In genomic region chr3:36911990-36912804, GRCh38 we compare ENCODE assay signal across 9 cellular contexts. TPM values are rescaled to one million over a fixed set of nuclear protein-coding genes. Genes with fewer than 3 reads are reported as not detected.
DNase-seq lines count a peak whose midpoint lies in the region; ATAC-seq and TF ChIP-seq lines count a peak whose summit lies in the region.
"Had no signal": no experiment of that assay in that cellular context is flagged by ENCODE, and none has a peak within 500 bp of the region (broad histone marks: within the 10 kb centered on the region; RNA-seq: fewer than 3 reads in every experiment).

No MANE protein-coding gene starts in this region.

- no peaks in the 10 kb centered on the region for H3K27me3 ChIP-seq in effector memory CD4-positive, alpha-beta T cell (replicated peaks; ENCODE audit: control insufficient read depth, insufficient read depth, low read length, poor library complexity, severe bottlenecking)
- H3K27me3 ChIP-seq in sigmoid colon, result no peaks in the 10 kb centered on the region

- no peaks in the 10 kb centered on the region for H3K9me3 ChIP-seq in effector memory CD4-positive, alpha-beta T cell (ENCODE audit: control insufficient read depth, low read length)
- no peaks in the 10 kb centered on the region for H3K9me3 ChIP-seq in sigmoid colon

- TF ChIP-seq CTCF in sigmoid colon (IDR thresholded peaks at IDR 0.05) (no peak), type B pancreatic cell (conservative IDR thresholded peaks at IDR 0.05) (no peak)

- H3K4me3 ChIP-seq in effector memory CD4-positive, alpha-beta T cell (ENCODE audit: insufficient read depth, low read depth, low read length, poor library complexity, severe bottlenecking), result peak overlapping the region; percentile 39
- H3K4me3 ChIP-seq in sigmoid colon, result peak overlapping the region in 1 of 4 donors; percentile 8
- H3K4me3 ChIP-seq: SK-N-MC had no signal

- H3K27ac Mint-ChIP-seq in type B pancreatic cell, result no peak overlapping the region

- peak overlapping the region; percentile 69 for H3K27ac ChIP-seq in effector memory CD4-positive, alpha-beta T cell (ENCODE audit: insufficient read depth, low read length, poor library complexity, severe bottlenecking)
- H3K27ac ChIP-seq in sigmoid colon, result peak overlapping the region; percentile 9 to 54 (median 40)
- H3K27ac ChIP-seq: SK-N-MC had no signal

- TF ChIP-seq POLR2A in sigmoid colon (IDR thresholded peaks at IDR 0.05), result no peak

- in situ Hi-C loops in Caki2 (cut with HindIII; ENCODE audit: low pct_unique_long_range_greater_than_20kb, low sequenced_read_pairs), result no loop called here

- ATAC-seq in HG03159 (IDR thresholded peaks at IDR 0.05; ENCODE audit: unreplicated experiment), result peak; percentile 93

- peaks cover 12% of the 10 kb centered on the region for H3K4me1 Mint-ChIP-seq in type B pancreatic cell (ENCODE audit: unreplicated experiment)

- TF ChIP-seq EP300 in sigmoid colon (IDR thresholded peaks at IDR 0.05), result no peak

- H3K36me3 ChIP-seq in effector memory CD4-positive, alpha-beta T cell (ENCODE audit: control insufficient read depth, insufficient read depth, low read length), result no peaks in the 10 kb centered on the region
- no peaks in the 10 kb centered on the region for H3K36me3 ChIP-seq in sigmoid colon

- no peaks in the 10 kb centered on the region for H3K36me3 Mint-ChIP-seq in type B pancreatic cell

- H3K9me3 Mint-ChIP-seq in type B pancreatic cell, result no peaks in the 10 kb centered on the region

- WGBS in sigmoid colon, 2 donors, result 23 to 26% methylated on average over 4 of the region's 4 CpGs

- peaks cover 24% of the 10 kb centered on the region for H3K4me1 ChIP-seq in effector memory CD4-positive, alpha-beta T cell (ENCODE audit: control insufficient read depth, insufficient read depth, low read length, poor library complexity, severe bottlenecking)
- peaks cover 0 to 22% (median 15%) of the 10 kb centered on the region in 4 donors for H3K4me1 ChIP-seq in sigmoid colon

- H3K27me3 Mint-ChIP-seq in type B pancreatic cell, result no peaks in the 10 kb centered on the region

- intact Hi-C loops in sigmoid colon (cut with DNase I), result no loop called here

- no peak overlapping the region for H3K4me3 Mint-ChIP-seq in type B pancreatic cell

- DNase-seq in Caki2 (ENCODE audit: low read depth) (peak; percentile 61), GM19238 (ENCODE audit: insufficient read length, low spot score) (peak; percentile 47), SIG-M5 (lab: John Stamatoyannopoulos, UW) (peak; percentile 94), sigmoid colon (no peak), type B pancreatic cell (ENCODE audit: extremely low spot score, unreplicated experiment) (no peak), NCI-H2227 treated with DMSO at 0.1 percent for 48 hours (lab: John Stamatoyannopoulos, UW) (no peak)
- DNase-seq in effector memory CD4-positive, alpha-beta T cell, result peak in 1 of 3 donors; percentile 15

RNA-seq across cellular contexts. Expression of gene TRANK1, which starts 32.7 kb away (rescaled TPM):
- total RNA-seq in Caki2 (2014; rRNA removed; shearing (Covaris generic); ENCODE audit: low replicate concordance), result 4.0 and 16.1 TPM in 2 replicates
- total RNA-seq in sigmoid colon (10 to 100 TPM in 3 of 4 donors, 1 to 10 TPM in 1; 8.6 to 26.3 (median 16.9) TPM), type B pancreatic cell (ENCODE audit: low replicate concordance) (8.6 and 18.0 TPM in 2 replicates)
- 10 to 100 TPM; 12.6 to 36.4 (median 26.1) TPM for polyA plus RNA-seq in sigmoid colon

Comparison
In these comparisons a context has a peak if more than half of its experiments do, and no peak if none do; other contexts are left out.
1. DNase-seq: peak in Caki2 (single experiment), GM19238 (single experiment) and SIG-M5 (single experiment); none in sigmoid colon (single experiment), type B pancreatic cell (single experiment) and NCI-H2227 treated with DMSO at 0.1 percent for 48 hours (single experiment).